Comparison of ENCODE assay signal across 17 cellular contexts in the genomic region with DNA sequence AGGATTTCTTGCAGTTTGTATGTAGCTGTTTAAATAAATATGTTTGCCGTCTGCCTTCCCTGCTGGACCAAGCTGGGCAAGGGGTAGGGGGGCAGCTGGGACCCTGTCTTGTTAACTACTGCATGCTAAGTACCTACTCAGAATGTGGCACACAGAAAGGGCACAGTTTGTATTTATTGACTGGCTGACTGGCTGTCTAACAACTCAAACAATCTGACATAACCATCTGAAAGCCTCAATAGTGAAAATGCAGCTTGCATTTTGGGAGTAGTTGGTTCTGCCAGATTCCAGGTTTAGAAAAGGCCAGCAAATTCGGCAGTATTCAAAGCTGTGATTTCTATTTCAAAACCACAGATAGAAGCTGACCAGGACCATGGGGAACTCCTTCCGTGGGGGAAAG. TPM values are rescaled to one million over a fixed set of nuclear protein-coding genes. Genes with fewer than 3 reads are reported as not detected.
DNase-seq lines count a peak whose midpoint lies in the region; ATAC-seq and TF ChIP-seq lines count a peak whose summit lies in the region.
"Had no signal": no experiment of that assay in that cellular context is flagged by ENCODE, and none has a peak within 500 bp of the region (broad histone marks: within the 10 kb centered on the region; RNA-seq: fewer than 3 reads in every experiment).

No MANE protein-coding gene starts in this region.

- peaks cover 7% of the 10 kb centered on the region; the same call in 2 of the 3 replicates for H3K36me3 Mint-ChIP-seq in GM23338 (ENCODE audit: low read depth)
- no peaks in the 10 kb centered on the region for H3K36me3 Mint-ChIP-seq in progenitor cell of endocrine pancreas (ENCODE audit: insufficient read depth)
- H3K36me3 Mint-ChIP-seq: CD8-positive, alpha-beta memory T cell had no signal

- peak overlapping the region; percentile 4 for H3K9ac ChIP-seq in adipocyte (ENCODE audit: low read length)
- H3K9ac ChIP-seq: BLaER1, GM23248 had no signal

- peaks cover 37% of the 10 kb centered on the region for H3K4me1 ChIP-seq in GM23338 (ENCODE audit: insufficient read depth)
- H3K4me1 ChIP-seq in adipocyte (ENCODE audit: control insufficient read depth, insufficient read depth, low read length), result peaks cover 33% of the 10 kb centered on the region
- H3K4me1 ChIP-seq in right lobe of liver, result peaks cover 0 to 34% (median 12%) of the 10 kb centered on the region in 4 donors
- H3K4me1 ChIP-seq in osteoblast (ENCODE audit: insufficient read depth, low read length), result peaks cover 17% of the 10 kb centered on the region
- H3K4me1 ChIP-seq: BLaER1 had no signal

- intact Hi-C loops in right lobe of liver (cut with DNase I), result no loop called here

- ATAC-seq in GM23338 (peak; percentile 40), right lobe of liver (peak; percentile 76 to 83 (median 78)), GM21619 (IDR thresholded peaks at IDR 0.05; ENCODE audit: unreplicated experiment) (no peak), HG02642 (IDR thresholded peaks at IDR 0.05; ENCODE audit: poor library complexity, unreplicated experiment) (no peak)

- H3K4me3 ChIP-seq in GM23338 (no peak overlapping the region), adipocyte (ENCODE audit: low read length) (no peak overlapping the region), right lobe of liver (peak overlapping the region in 1 of 3 donors; percentile 24), osteoblast (ENCODE audit: insufficient read depth, low read length) (no peak overlapping the region)
- H3K4me3 ChIP-seq: BLaER1, GM23248, HAP-1 had no signal

- WGBS in right lobe of liver (ENCODE audit: insufficient coverage, low coverage, low lambda C conversion rate, missing lambda C conversion rate), result 26% methylated on average over 3 of the region's 3 CpGs

- H4K20me1 ChIP-seq in GM23338 (replicated peaks; ENCODE audit: insufficient read depth), result no peaks in the 10 kb centered on the region
- H4K20me1 ChIP-seq in osteoblast (ENCODE audit: insufficient read depth, low read length), result no peaks in the 10 kb centered on the region
- H4K20me1 ChIP-seq: BLaER1 had no signal

- peak overlapping the region; percentile 39; the same call in 1 of the 2 replicates for H3K27ac Mint-ChIP-seq in GM23338
- no peak overlapping the region for H3K27ac Mint-ChIP-seq in progenitor cell of endocrine pancreas
- H3K27ac Mint-ChIP-seq: CD8-positive, alpha-beta memory T cell had no signal

- no peak for TF ChIP-seq CTCF in GM23338 (conservative IDR thresholded peaks at IDR 0.05; ENCODE audit: low read depth in 2 of 2)
- no peak for TF ChIP-seq CTCF in right lobe of liver (IDR thresholded peaks at IDR 0.05)
- TF ChIP-seq CTCF in osteoblast (IDR thresholded peaks at IDR 0.05; ENCODE audit: extremely low read depth, low read depth, low read length), result no peak
- TF ChIP-seq CTCF in progenitor cell of endocrine pancreas (IDR thresholded peaks at IDR 0.05; ENCODE audit: unreplicated experiment), result no peak

- peak overlapping the region; percentile 59 for H3K4me2 ChIP-seq in GM23338
- no peak overlapping the region for H3K4me2 ChIP-seq in osteoblast (ENCODE audit: insufficient read depth, low read length)
- H3K4me2 ChIP-seq: BLaER1 had no signal

- H3K4me1 Mint-ChIP-seq in GM23338, result peaks cover 36% of the 10 kb centered on the region
- peaks cover 10% of the 10 kb centered on the region for H3K4me1 Mint-ChIP-seq in progenitor cell of endocrine pancreas (ENCODE audit: low read depth)
- H3K4me1 Mint-ChIP-seq: CD8-positive, alpha-beta memory T cell had no signal

- H3K9me3 ChIP-seq in adipocyte (ENCODE audit: control insufficient read depth, low read length), result no peaks in the 10 kb centered on the region
- H3K9me3 ChIP-seq in right lobe of liver, result no peaks in the 10 kb centered on the region
- no peaks in the 10 kb centered on the region for H3K9me3 ChIP-seq in osteoblast (ENCODE audit: low read depth, low read length)
- H3K9me3 ChIP-seq: BLaER1, Caco-2, HAP-1 had no signal

- DNase-seq in GM23338 (ENCODE audit: low spot score) (no peak), adipocyte (ENCODE audit: low read depth) (no peak), right lobe of liver (no peak), osteoblast (ENCODE audit: insufficient read length, low spot score, missing footprints) (no peak), SKM-1 (lab: John Stamatoyannopoulos, UW; ENCODE audit: unreplicated experiment) (no peak), progenitor cell of endocrine pancreas (ENCODE audit: low spot score, unreplicated experiment) (no peak)
- DNase-seq: 8988T; AML-193; Caco-2; CD8-positive, alpha-beta memory T cell; GF-D8; GM23248; IMR-90 had no signal

- H2AFZ ChIP-seq in GM23338 (peak overlapping the region; percentile 45), osteoblast (ENCODE audit: low read length) (peak overlapping the region; percentile 16)
- H2AFZ ChIP-seq: GM23248 had no signal

- H3K9me3 Mint-ChIP-seq in GM23338 (peaks cover 4% of the 10 kb centered on the region; the same call in 2 of the 3 replicates), progenitor cell of endocrine pancreas (ENCODE audit: low read depth) (no peaks in the 10 kb centered on the region)

- no peaks in the 10 kb centered on the region for H3K79me2 ChIP-seq in GM23338 (replicated peaks; ENCODE audit: insufficient read depth)
- no peaks in the 10 kb centered on the region for H3K79me2 ChIP-seq in osteoblast (ENCODE audit: insufficient read depth, low read length)

- TF ChIP-seq POLR2A in right lobe of liver (IDR thresholded peaks at IDR 0.05), result no peak

- H3F3A ChIP-seq in GM23338 (replicated peaks; ENCODE audit: low read depth), result no peaks in the 10 kb centered on the region

- peaks cover 5% of the 10 kb centered on the region; the same call in 1 of the 2 replicates for H3K36me3 ChIP-seq in GM23338 (ENCODE audit: insufficient read depth)
- H3K36me3 ChIP-seq in adipocyte (ENCODE audit: control insufficient read depth, insufficient read depth, low read length, severe bottlenecking), result no peaks in the 10 kb centered on the region
- H3K36me3 ChIP-seq in right lobe of liver, result no peaks in the 10 kb centered on the region
- no peaks in the 10 kb centered on the region for H3K36me3 ChIP-seq in osteoblast (ENCODE audit: insufficient read depth, low read length)
- H3K36me3 ChIP-seq: BLaER1, HAP-1 had no signal

- no peaks in the 10 kb centered on the region for H3K9me2 ChIP-seq in GM23338 (ENCODE audit: insufficient read depth)

- no peak overlapping the region for H3K4me3 Mint-ChIP-seq in GM23338
- no peak overlapping the region for H3K4me3 Mint-ChIP-seq in progenitor cell of endocrine pancreas (ENCODE audit: low read depth)
- H3K4me3 Mint-ChIP-seq: CD8-positive, alpha-beta memory T cell had no signal

- no peaks in the 10 kb centered on the region for H3K27me3 Mint-ChIP-seq in GM23338 (ENCODE audit: insufficient read depth, low read depth, poor library complexity)
- no peaks in the 10 kb centered on the region for H3K27me3 Mint-ChIP-seq in progenitor cell of endocrine pancreas

- H3K27me3 ChIP-seq in GM23338 (ENCODE audit: insufficient read depth) (no peaks in the 10 kb centered on the region), adipocyte (replicated peaks; ENCODE audit: control insufficient read depth, insufficient read depth, low read length) (no peaks in the 10 kb centered on the region), right lobe of liver (no peaks in the 10 kb centered on the region), osteoblast (ENCODE audit: insufficient read depth, low read length) (no peaks in the 10 kb centered on the region)
- H3K27me3 ChIP-seq: BLaER1 had no signal

- H3K27ac ChIP-seq in GM23338 (ENCODE audit: low read depth), result peak overlapping the region; percentile 46; the same call in 1 of the 2 replicates
- H3K27ac ChIP-seq in right lobe of liver, result peak overlapping the region in 2 of 3 donors; percentile 66 to 74
- no peak overlapping the region for H3K27ac ChIP-seq in osteoblast (ENCODE audit: low read depth, low read length)
- H3K27ac ChIP-seq: BLaER1, GM23248 had no signal

TF ChIP-seq in GM23338, 12 proteins besides CTCF, POLR2A, EP300 and RAD21 (continues in another document):
- TF ChIP-seq JUNB (IDR thresholded peaks at IDR 0.05; ENCODE audit: unreplicated experiment) (no peak), ZNF114 (CRISPR knock-in tag; IDR thresholded peaks at IDR 0.05) (no peak), NANOG (IDR thresholded peaks at IDR 0.05; ENCODE audit: borderline replicate concordance) (no peak), CREB1 (CRISPR knock-in tag; IDR thresholded peaks at IDR 0.05; ENCODE audit: low read depth) (no peak)

RNA-seq across cellular contexts. Expression of a gene that starts 16.6 kb away (rescaled TPM):
- total RNA-seq in GM23338 (2014; rRNA removed; shearing (Covaris generic)), result 63.8 and 71.2 TPM in 2 replicates
- 23.8 and 27.4 TPM in 2 replicates for polyA plus RNA-seq in GM23338 (2016; fragmentation: Nextera tagmentation; extraction: Ambion mirVana)
- total RNA-seq in right lobe of liver, result 10 to 100 TPM; 22.6 to 37.7 (median 26.9) TPM
- total RNA-seq in osteoblast, result 61.0 and 66.6 TPM in 2 replicates
- total RNA-seq in progenitor cell of endocrine pancreas, result 142 and 150 TPM in 2 replicates
- polyA plus RNA-seq: CD8-positive, alpha-beta memory T cell had no signal

Comparison
In these comparisons a context has a peak if more than half of its experiments do, and no peak if none do; other contexts are left out.
1. ATAC-seq: peak in GM23338 (single experiment) and right lobe of liver (4 of 4); none in GM21619 (single experiment) and HG02642 (single experiment).